Comparison of ENCODE assay signal across 1 cellular context in genomic region chr22:19244600-19245352, GRCh38.
TF ChIP-seq lines count a peak whose summit lies in the region.

No MANE protein-coding gene starts in this region.

TF ChIP-seq in K562, 482 proteins besides CTCF, POLR2A, EP300 and RAD21 (continued from another document and continues in another):
- TF ChIP-seq ARID4B (CRISPR knock-in tag; IDR thresholded peaks at IDR 0.05) (peak; percentile 65; the same call in 1 of the 2 replicates), MYC (IDR thresholded peaks at IDR 0.05; ENCODE audit: low read depth, low read length) (peak; percentile 72), MYC (CRISPR knock-in tag; IDR thresholded peaks at IDR 0.05; ENCODE audit: borderline replicate concordance, low read depth) (no peak), ESRRA (IDR thresholded peaks at IDR 0.05; ENCODE audit: borderline replicate concordance, low read depth) (0 out of 2 replicates have a peak, but pooled peaks have one; percentile 12), ZNF263 (CRISPR knock-in tag; IDR thresholded peaks at IDR 0.05; ENCODE audit: borderline replicate concordance) (peak; percentile 45; the same call in 1 of the 2 replicates), GATA2 (CRISPR knock-in tag; IDR thresholded peaks at IDR 0.05) (peak; percentile 60), RCOR1 (IDR thresholded peaks at IDR 0.05; ENCODE audit: borderline replicate concordance in 1 of 2, low read depth in 2 of 2, low read length in 2 of 2) (peak in 1 of 2 experiments; percentile 79; a peak in 1 of 4 replicates), SPI1 (IDR thresholded peaks at IDR 0.05; ENCODE audit: borderline replicate concordance, low read depth, low read length) (no peak), ZNF324 (CRISPR knock-in tag; IDR thresholded peaks at IDR 0.05) (peak; percentile 40; the same call in 1 of the 2 replicates), MLX (CRISPR knock-in tag; conservative IDR thresholded peaks at IDR 0.05) (peak; percentile 36 to 51; a peak in 1 of 4 replicates), ZBTB8A (IDR thresholded peaks at IDR 0.05; ENCODE audit: partially characterized antibody) (no peak), CAMTA2 (CRISPR knock-in tag; conservative IDR thresholded peaks at IDR 0.05) (no peak), AFF1 (IDR thresholded peaks at IDR 0.05; ENCODE audit: low read depth in 1 of 2, partially characterized antibody in 2 of 2) (no peak), BHLHE40 (IDR thresholded peaks at IDR 0.05; ENCODE audit: low read length) (no peak), ZNF3 (CRISPR knock-in tag; IDR thresholded peaks at IDR 0.05) (no peak), ATF7 (IDR thresholded peaks at IDR 0.05) (peak; percentile 45), ZNF282 (CRISPR knock-in tag; IDR thresholded peaks at IDR 0.05) (peak; percentile 49; the same call in 1 of the 2 replicates), ZNF584 (CRISPR knock-in tag; IDR thresholded peaks at IDR 0.05; ENCODE audit: low read depth) (0 out of 2 replicates have a peak, but pooled peaks have one; percentile 32), JUND (IDR thresholded peaks at IDR 0.05; ENCODE audit: borderline replicate concordance, low read depth, low read length) (no peak; the same call in 1 of the 2 replicates), JUND (tag; IDR thresholded peaks at IDR 0.05; ENCODE audit: borderline replicate concordance, low read depth, low read length) (peak; percentile 31; the same call in 1 of the 3 replicates), NR2C2 (CRISPR knock-in tag; IDR thresholded peaks at IDR 0.05) (no peak), NR2C2 (tag; IDR thresholded peaks at IDR 0.05) (peak; percentile 21; the same call in 1 of the 2 replicates), TARDBP (IDR thresholded peaks at IDR 0.05) (no peak), ZNF143 (CRISPR knock-in tag; IDR thresholded peaks at IDR 0.05) (0 out of 2 replicates have a peak, but pooled peaks have one; percentile 45), ZNF785 (CRISPR knock-in tag; IDR thresholded peaks at IDR 0.05) (no peak), ZNF134 (CRISPR knock-in tag; conservative IDR thresholded peaks at IDR 0.05) (0 out of 2 replicates have a peak, but pooled peaks have one; percentile 30), MAZ (CRISPR knock-in tag; conservative IDR thresholded peaks at IDR 0.05 in 1 of 2, IDR thresholded peaks at IDR 0.05 in 1 of 2) (peak in 1 of 2 experiments; percentile 28; a peak in 1 of 4 replicates), SLC30A9 (CRISPR knock-in tag; IDR thresholded peaks at IDR 0.05) (no peak), MAFF (IDR thresholded peaks at IDR 0.05; ENCODE audit: low read length) (0 out of 2 replicates have a peak, but pooled peaks have one; percentile 9), ZNF707 (CRISPR knock-in tag; conservative IDR thresholded peaks at IDR 0.05) (0 out of 2 replicates have a peak, but pooled peaks have one; percentile 34), ZNF354B (CRISPR knock-in tag; IDR thresholded peaks at IDR 0.05) (peak; percentile 55; the same call in 1 of the 2 replicates), FOXK2 (conservative IDR thresholded peaks at IDR 0.05 in 1 of 2, IDR thresholded peaks at IDR 0.05 in 1 of 2; ENCODE audit: low read depth in 2 of 2) (peak in 1 of 2 experiments; percentile 57; a peak in 1 of 4 replicates), ZNF41 (CRISPR knock-in tag; conservative IDR thresholded peaks at IDR 0.05) (peak; percentile 52; the same call in 1 of the 2 replicates), ZBTB12 (CRISPR knock-in tag; IDR thresholded peaks at IDR 0.05) (no peak), FOXM1 (IDR thresholded peaks at IDR 0.05; ENCODE audit: low read depth) (no peak), FOXM1 (CRISPR knock-in tag; IDR thresholded peaks at IDR 0.05; ENCODE audit: low read depth) (no peak), HBP1 (CRISPR knock-in tag; IDR thresholded peaks at IDR 0.05) (peak; percentile 61; the same call in 1 of the 2 replicates), ERF (CRISPR knock-in tag; IDR thresholded peaks at IDR 0.05) (0 out of 2 replicates have a peak, but pooled peaks have one; percentile 53), ZNF384 (IDR thresholded peaks at IDR 0.05; ENCODE audit: low read depth, low read length) (peak; percentile 76), SOX6 (IDR thresholded peaks at IDR 0.05) (peak; percentile 32; the same call in 1 of the 2 replicates), PYGO2 (tag; IDR thresholded peaks at IDR 0.05) (no peak), RBM39 (optimal IDR thresholded peaks at IDR 0.05; ENCODE audit: low read depth, low read length) (no peak)
- TF ChIP-seq, protein P1, sequence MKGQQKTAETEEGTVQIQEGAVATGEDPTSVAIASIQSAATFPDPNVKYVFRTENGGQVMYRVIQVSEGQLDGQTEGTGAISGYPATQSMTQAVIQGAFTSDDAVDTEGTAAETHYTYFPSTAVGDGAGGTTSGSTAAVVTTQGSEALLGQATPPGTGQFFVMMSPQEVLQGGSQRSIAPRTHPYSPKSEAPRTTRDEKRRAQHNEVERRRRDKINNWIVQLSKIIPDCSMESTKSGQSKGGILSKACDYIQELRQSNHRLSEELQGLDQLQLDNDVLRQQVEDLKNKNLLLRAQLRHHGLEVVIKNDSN (CRISPR knock-in tag; IDR thresholded peaks at IDR 0.05): peak; percentile 62
- TF ChIP-seq, protein P2, sequence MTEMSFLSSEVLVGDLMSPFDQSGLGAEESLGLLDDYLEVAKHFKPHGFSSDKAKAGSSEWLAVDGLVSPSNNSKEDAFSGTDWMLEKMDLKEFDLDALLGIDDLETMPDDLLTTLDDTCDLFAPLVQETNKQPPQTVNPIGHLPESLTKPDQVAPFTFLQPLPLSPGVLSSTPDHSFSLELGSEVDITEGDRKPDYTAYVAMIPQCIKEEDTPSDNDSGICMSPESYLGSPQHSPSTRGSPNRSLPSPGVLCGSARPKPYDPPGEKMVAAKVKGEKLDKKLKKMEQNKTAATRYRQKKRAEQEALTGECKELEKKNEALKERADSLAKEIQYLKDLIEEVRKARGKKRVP (CRISPR knock-in tag; IDR thresholded peaks at IDR 0.05): 0 out of 2 replicates have a peak, but pooled peaks have one; percentile 16
- TF ChIP-seq, protein P3, sequence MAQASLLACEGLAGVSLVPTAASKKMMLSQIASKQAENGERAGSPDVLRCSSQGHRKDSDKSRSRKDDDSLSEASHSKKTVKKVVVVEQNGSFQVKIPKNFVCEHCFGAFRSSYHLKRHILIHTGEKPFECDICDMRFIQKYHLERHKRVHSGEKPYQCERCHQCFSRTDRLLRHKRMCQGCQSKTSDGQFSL (CRISPR knock-in tag; IDR thresholded peaks at IDR 0.05): no peak
- TF ChIP-seq, protein P3 (tag; IDR thresholded peaks at IDR 0.05): 0 out of 4 replicates have a peak, but pooled peaks of 1 of the 2 experiments have one; percentile 4
- TF ChIP-seq, protein P4, sequence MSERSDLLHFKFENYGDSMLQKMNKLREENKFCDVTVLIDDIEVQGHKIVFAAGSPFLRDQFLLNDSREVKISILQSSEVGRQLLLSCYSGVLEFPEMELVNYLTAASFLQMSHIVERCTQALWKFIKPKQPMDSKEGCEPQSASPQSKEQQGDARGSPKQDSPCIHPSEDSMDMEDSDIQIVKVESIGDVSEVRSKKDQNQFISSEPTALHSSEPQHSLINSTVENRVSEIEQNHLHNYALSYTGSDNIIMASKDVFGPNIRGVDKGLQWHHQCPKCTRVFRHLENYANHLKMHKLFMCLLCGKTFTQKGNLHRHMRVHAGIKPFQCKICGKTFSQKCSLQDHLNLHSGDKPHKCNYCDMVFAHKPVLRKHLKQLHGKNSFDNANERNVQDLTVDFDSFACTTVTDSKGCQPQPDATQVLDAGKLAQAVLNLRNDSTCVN (CRISPR knock-in tag; IDR thresholded peaks at IDR 0.05): 0 out of 2 replicates have a peak, but pooled peaks have one; percentile 85
- TF ChIP-seq, protein P5, sequence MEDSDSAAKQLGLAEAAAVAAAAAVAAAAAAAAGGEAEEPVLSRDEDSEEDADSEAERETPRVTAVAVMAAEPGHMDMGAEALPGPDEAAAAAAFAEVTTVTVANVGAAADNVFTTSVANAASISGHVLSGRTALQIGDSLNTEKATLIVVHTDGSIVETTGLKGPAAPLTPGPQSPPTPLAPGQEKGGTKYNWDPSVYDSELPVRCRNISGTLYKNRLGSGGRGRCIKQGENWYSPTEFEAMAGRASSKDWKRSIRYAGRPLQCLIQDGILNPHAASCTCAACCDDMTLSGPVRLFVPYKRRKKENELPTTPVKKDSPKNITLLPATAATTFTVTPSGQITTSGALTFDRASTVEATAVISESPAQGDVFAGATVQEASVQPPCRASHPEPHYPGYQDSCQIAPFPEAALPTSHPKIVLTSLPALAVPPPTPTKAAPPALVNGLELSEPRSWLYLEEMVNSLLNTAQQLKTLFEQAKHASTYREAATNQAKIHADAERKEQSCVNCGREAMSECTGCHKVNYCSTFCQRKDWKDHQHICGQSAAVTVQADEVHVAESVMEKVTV (CRISPR knock-in tag; IDR thresholded peaks at IDR 0.05): 0 out of 2 replicates have a peak, but pooled peaks have one; percentile 36
